In genomic region chr10:126216221-126216701, GRCh38 we compare ENCODE assay signal across 19 cellular contexts.
DNase-seq lines count a peak whose midpoint lies in the region; ATAC-seq, FAIRE-seq and TF ChIP-seq lines count a peak whose summit lies in the region.
"Had no signal": no experiment of that assay in that cellular context is flagged by ENCODE, and none has a peak within 500 bp of the region (broad histone marks: within the 10 kb centered on the region; RNA-seq: fewer than 3 reads in every experiment).

No MANE protein-coding gene starts in this region.

- H3K27me3 ChIP-seq in astrocyte (ENCODE audit: insufficient read depth, low read length), result no peaks in the 10 kb centered on the region
- H3K27me3 ChIP-seq in skeletal muscle tissue (ENCODE audit: control insufficient read depth in 3 of 3, insufficient read depth in 3 of 3, low read length in 3 of 3), result no peaks in the 10 kb centered on the region

- H3K9me3 ChIP-seq in astrocyte (ENCODE audit: insufficient read depth, low read depth, low read length) (no peaks in the 10 kb centered on the region), skeletal muscle tissue (ENCODE audit: control insufficient read depth in 3 of 3, low read length in 3 of 3) (no peaks in the 10 kb centered on the region)

- peak overlapping the region; percentile 21 for H3K9ac ChIP-seq in astrocyte (ENCODE audit: low read length)
- H3K9ac ChIP-seq in skeletal muscle tissue (ENCODE audit: low read depth in 1 of 3, low read length in 3 of 3), result no peak overlapping the region

- FAIRE-seq in astrocyte (lab: Jason Lieb, UNC), result peak; percentile 82
- FAIRE-seq: endothelial cell of umbilical vein, G401.6 had no signal

- no peak overlapping the region for H2AFZ ChIP-seq in astrocyte (ENCODE audit: low read depth, low read length)

- H3K27me3 Mint-ChIP-seq in astrocyte (ENCODE audit: low read depth, unreplicated experiment), result no peaks in the 10 kb centered on the region
- no peaks in the 10 kb centered on the region for H3K27me3 Mint-ChIP-seq in glutamatergic neuron (ENCODE audit: unreplicated experiment)

- peak overlapping the region; percentile 3 for H3K4me2 ChIP-seq in astrocyte (ENCODE audit: low read length)

- ATAC-seq in esophagus mucosa (no peak), HG03432 (IDR thresholded peaks at IDR 0.05; ENCODE audit: unreplicated experiment) (no peak)
- ATAC-seq: stimulated activated naive B cell treated with anti-CD40 and anti-IgM and Interleukin-4, amounts not matched to agents 10 μg/mL and 1 μg/mL and 100 μg/mL, for 72 hours had no signal

- H3K27ac Mint-ChIP-seq in astrocyte (ENCODE audit: unreplicated experiment) (peak overlapping the region; percentile 26), glutamatergic neuron (ENCODE audit: unreplicated experiment) (peak overlapping the region; percentile 59)
- H3K27ac Mint-ChIP-seq: progenitor cell of endocrine pancreas; stimulated activated naive B cell treated with anti-CD40 and anti-IgM and Interleukin-4, amounts not matched to agents 10 μg/mL and 1 μg/mL and 100 μg/mL, for 72 hours had no signal

- no peak overlapping the region for H3K4me3 Mint-ChIP-seq in astrocyte (ENCODE audit: unreplicated experiment)
- H3K4me3 Mint-ChIP-seq in glutamatergic neuron (ENCODE audit: unreplicated experiment), result peak overlapping the region; percentile 26
- H3K4me3 Mint-ChIP-seq: stimulated activated naive B cell treated with anti-CD40 and anti-IgM and Interleukin-4, amounts not matched to agents 10 μg/mL and 1 μg/mL and 100 μg/mL, for 72 hours had no signal

- H3K36me3 ChIP-seq in astrocyte (ENCODE audit: insufficient read depth, low read length) (peaks cover 2% of the 10 kb centered on the region), skeletal muscle tissue (ENCODE audit: control insufficient read depth in 3 of 3, insufficient read depth in 3 of 3, low read length in 3 of 3) (no peaks in the 10 kb centered on the region)

- H3K4me3 ChIP-seq in astrocyte (ENCODE audit: insufficient read depth, low read depth, low read length) (no peak overlapping the region), skeletal muscle tissue (ENCODE audit: low read length in 3 of 3) (no peak overlapping the region)

- DNase-seq in GM04503 (ENCODE audit: low read depth), result peak; percentile 45
- peak; percentile 88 for DNase-seq in astrocyte (ENCODE audit: low read depth)
- DNase-seq in glutamatergic neuron, result no peak
- no peak for DNase-seq in HuH-7.5 (ENCODE audit: low spot score)
- no peak for DNase-seq in Kasumi-1 (lab: John Stamatoyannopoulos, UW)
- DNase-seq: activated effector memory CD4-positive, alpha-beta T cell treated with anti-CD3 and anti-CD28 coated beads, Interleukin-2, amount 50 U/mL, for 16 hours; mammary epithelial cell; NCI-H1436 treated with DMSO at 0.1 percent for 48 hours; NCI-H524; stimulated activated CD4-positive, alpha-beta T cell treated with anti-CD3 and anti-CD28 coated beads, Interleukin-2, amount 100 ng/mL, for 48 hours; stimulated activated naive B cell treated with anti-CD40 and anti-IgM and Interleukin-4, amounts not matched to agents 10 μg/mL and 1 μg/mL and 100 μg/mL, for 72 hours; T1000 had no signal

- H3K4me1 Mint-ChIP-seq in astrocyte (ENCODE audit: low read depth, unreplicated experiment) (peaks cover 35% of the 10 kb centered on the region), glutamatergic neuron (ENCODE audit: low read depth, unreplicated experiment) (peaks cover 17% of the 10 kb centered on the region)
- H3K4me1 Mint-ChIP-seq: stimulated activated naive B cell treated with anti-CD40 and anti-IgM and Interleukin-4, amounts not matched to agents 10 μg/mL and 1 μg/mL and 100 μg/mL, for 72 hours had no signal

- H3K9me3 Mint-ChIP-seq in astrocyte (ENCODE audit: unreplicated experiment) (peaks cover 4% of the 10 kb centered on the region), glutamatergic neuron (ENCODE audit: unreplicated experiment) (no peaks in the 10 kb centered on the region)

- H3K79me2 ChIP-seq in astrocyte (ENCODE audit: insufficient read depth, low read length), result peaks cover 65% of the 10 kb centered on the region

- peaks cover 13% of the 10 kb centered on the region for H3K4me1 ChIP-seq in astrocyte (ENCODE audit: insufficient read depth, low read length)
- H3K4me1 ChIP-seq in skeletal muscle tissue (ENCODE audit: control insufficient read depth in 3 of 3, insufficient read depth in 3 of 3, low read length in 3 of 3), result no peaks in the 10 kb centered on the region

- H3K27ac ChIP-seq in astrocyte (ENCODE audit: low read depth, low read length), result peak overlapping the region; percentile 27
- H3K27ac ChIP-seq in skeletal muscle tissue (ENCODE audit: low read depth, low read length), result peak overlapping the region; percentile 54
- H3K27ac ChIP-seq: C4-2B had no signal

- no peaks in the 10 kb centered on the region for H4K20me1 ChIP-seq in astrocyte (ENCODE audit: insufficient read depth, low read length)

- TF ChIP-seq CTCF in astrocyte (IDR thresholded peaks at IDR 0.05; ENCODE audit: insufficient read depth, low read depth, low read length) (no peak), glutamatergic neuron (IDR thresholded peaks at IDR 0.05; ENCODE audit: partially characterized antibody, unreplicated experiment) (no peak)

- H3K36me3 Mint-ChIP-seq in astrocyte (ENCODE audit: low read depth, unreplicated experiment) (peaks cover 13% of the 10 kb centered on the region), glutamatergic neuron (ENCODE audit: unreplicated experiment) (peaks cover 4% of the 10 kb centered on the region)
- H3K36me3 Mint-ChIP-seq: stimulated activated naive B cell treated with anti-CD40 and anti-IgM and Interleukin-4, amounts not matched to agents 10 μg/mL and 1 μg/mL and 100 μg/mL, for 72 hours had no signal

Comparison
In these comparisons a context has a peak if more than half of its experiments do, and no peak if none do; other contexts are left out.
1. DNase-seq: peak in GM04503 (single experiment) and astrocyte (single experiment); none in glutamatergic neuron (single experiment), HuH-7.5 (single experiment) and Kasumi-1 (0 of 2).